Comparison of ENCODE assay signal across 8 cellular contexts in genomic region chr2:197705143-197705911, GRCh38.
DNase-seq lines count a peak whose midpoint lies in the region; FAIRE-seq and TF ChIP-seq lines count a peak whose summit lies in the region.

Gene MARS2, plus strand, starts transcription at chr2:197705369. Its CDS starts 37 bp downstream, at chr2:197705406.

- H3K4me3 ChIP-seq in fibroblast of pulmonary artery (replicated peaks; ENCODE audit: low read depth, low read length): peak within 1 kb of the TSS; percentile 90

- TF ChIP-seq CTCF in fibroblast of pulmonary artery (IDR thresholded peaks at IDR 0.05; ENCODE audit: low read length, missing control alignments) (no peak), nephron (IDR thresholded peaks at IDR 0.05; ENCODE audit: unreplicated experiment in 3 of 3) (no peak)

- DNase-seq in ELF-1 (ENCODE audit: low read depth, low spot score) (peak; percentile 94), H54 (ENCODE audit: insufficient read length, low spot score) (peak; percentile 75), LoVo (ENCODE audit: low spot score) (peak; percentile 96), fibroblast of pulmonary artery (ENCODE audit: low read depth) (peak; percentile 93)
- DNase-seq in activated T-helper 9 cell treated with anti-CD3 and anti-CD28 coated beads, Interleukin-2, amount 50 U/mL, for 16 hours (ENCODE audit: low read depth): peak; percentile 90

- TF ChIP-seq POLR2A in H54 (IDR thresholded peaks at IDR 0.05; ENCODE audit: low read depth, low read length): peak; percentile 95
- peak; percentile 99 for TF ChIP-seq POLR2A in Raji (IDR thresholded peaks at IDR 0.05; ENCODE audit: insufficient read depth, low read depth, low read length)

- H3K27ac Mint-ChIP-seq in nephron: peak within 1 kb of the TSS; percentile 86 to 95 (median 91)
- H3K27ac Mint-ChIP-seq in stimulated activated naive CD8-positive, alpha-beta T cell treated with anti-CD3 and anti-CD28 coated beads, Interleukin-15, Interleukin-2, amounts not matched to agents 100 ng/mL and 50 ng/mL, for 24 hours: peak within 1 kb of the TSS; percentile 94

- no peaks in the 10 kb centered on the region for H3K9me3 Mint-ChIP-seq in nephron
- no peaks in the 10 kb centered on the region for H3K9me3 Mint-ChIP-seq in stimulated activated naive CD8-positive, alpha-beta T cell treated with anti-CD3 and anti-CD28 coated beads, Interleukin-15, Interleukin-2, amounts not matched to agents 100 ng/mL and 50 ng/mL, for 24 hours

- peaks cover 7% of the 10 kb centered on the region for H3K36me3 Mint-ChIP-seq in nephron (ENCODE audit: low read depth)
- peaks cover 36% of the 10 kb centered on the region for H3K36me3 Mint-ChIP-seq in stimulated activated naive CD8-positive, alpha-beta T cell treated with anti-CD3 and anti-CD28 coated beads, Interleukin-15, Interleukin-2, amounts not matched to agents 100 ng/mL and 50 ng/mL, for 24 hours (ENCODE audit: low read depth)

- H3K4me3 Mint-ChIP-seq in nephron: peak within 1 kb of the TSS; percentile 86 to 92 (median 91)
- H3K4me3 Mint-ChIP-seq in stimulated activated naive CD8-positive, alpha-beta T cell treated with anti-CD3 and anti-CD28 coated beads, Interleukin-15, Interleukin-2, amounts not matched to agents 100 ng/mL and 50 ng/mL, for 24 hours: peak within 1 kb of the TSS; percentile 88

- no peaks in the 10 kb centered on the region for H3K27me3 Mint-ChIP-seq in nephron (ENCODE audit: low read depth)
- peaks cover 5% of the 10 kb centered on the region for H3K27me3 Mint-ChIP-seq in stimulated activated naive CD8-positive, alpha-beta T cell treated with anti-CD3 and anti-CD28 coated beads, Interleukin-15, Interleukin-2, amounts not matched to agents 100 ng/mL and 50 ng/mL, for 24 hours

- FAIRE-seq in H54 (lab: Jason Lieb, UNC): peak; percentile 70

- peaks cover 35% of the 10 kb centered on the region for H3K4me1 Mint-ChIP-seq in nephron
- H3K4me1 Mint-ChIP-seq in stimulated activated naive CD8-positive, alpha-beta T cell treated with anti-CD3 and anti-CD28 coated beads, Interleukin-15, Interleukin-2, amounts not matched to agents 100 ng/mL and 50 ng/mL, for 24 hours (ENCODE audit: low read depth): peaks cover 35% of the 10 kb centered on the region

Comparison
In these comparisons a context has a peak if more than half of its experiments do, and no peak if none do; other contexts are left out.
1. Peak in every context shown above with its lines: DNase-seq and H3K4me3 ChIP-seq.